8 cellular contexts compared by ENCODE assay signal in the genomic region with DNA sequence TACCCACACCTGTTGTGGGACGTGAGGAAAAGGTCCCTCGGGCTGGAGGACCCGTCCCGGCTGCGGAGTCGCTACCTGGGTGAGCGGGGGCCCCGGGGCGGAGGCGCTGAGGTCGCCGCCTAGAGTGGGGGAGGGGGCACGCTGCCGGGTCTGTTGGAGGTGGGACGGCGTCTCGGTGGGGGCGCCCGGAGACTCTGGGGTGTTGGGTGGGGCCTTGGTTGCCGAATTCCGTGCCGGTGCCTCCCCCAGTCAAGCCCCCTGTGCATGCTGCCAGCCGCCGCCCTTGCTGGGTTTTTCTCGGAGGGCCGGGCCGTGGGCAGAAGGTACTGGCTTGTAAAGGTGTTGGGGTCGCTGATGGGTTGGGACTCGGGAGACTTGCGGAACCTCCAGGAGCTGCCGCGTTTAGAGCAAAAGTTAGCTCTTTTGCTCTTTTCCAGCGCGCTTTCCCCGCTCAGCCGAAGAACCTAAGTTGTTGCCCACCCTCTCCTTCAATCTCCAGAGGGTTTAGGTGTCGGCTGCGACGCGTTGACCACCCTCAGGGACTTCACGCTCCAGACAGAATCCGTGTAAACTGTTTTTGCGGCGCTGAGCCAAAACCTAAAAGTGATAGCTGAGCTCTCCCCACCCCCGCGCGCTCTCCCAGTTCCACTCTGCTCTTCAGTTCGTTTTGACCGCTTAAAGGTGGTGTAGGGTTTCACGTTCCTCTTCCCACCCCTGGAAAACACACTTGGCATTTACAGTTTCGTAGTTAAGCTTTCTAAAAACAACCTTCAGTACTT. TPM values are rescaled to one million over a fixed set of nuclear protein-coding genes. Genes with fewer than 3 reads are reported as not detected.
A peak's percentile ranks its signal among the peaks of the same experiment; 100 is the strongest.
DNase-seq lines count a peak whose midpoint lies in the region; ATAC-seq, FAIRE-seq and TF ChIP-seq lines count a peak whose summit lies in the region.

TSS of gene MPC2 (minus strand) at position 143 of the 779 bp plus-strand sequence. CDS start 1,231 bp downstream, outside the sequence.

- H3K9me3 ChIP-seq in Caco-2 (no peaks in the 10 kb centered on the region), KOPT-K1 (ENCODE audit: insufficient read depth, low read length, poor library complexity, severe bottlenecking) (no peaks in the 10 kb centered on the region), neutrophil (no peaks in the 10 kb centered on the region)

- TF ChIP-seq CTCF in Caco-2 (IDR thresholded peaks at IDR 0.05; ENCODE audit: insufficient read depth in 1 of 2, low read depth in 1 of 2, low read length in 1 of 2, severe bottlenecking in 1 of 2, unreplicated experiment in 1 of 2): no peak
- TF ChIP-seq CTCF in neutrophil (IDR thresholded peaks at IDR 0.05): no peak

- peak within 1 kb of the TSS; percentile 66 for H3K4me3 ChIP-seq in Caco-2 (ENCODE audit: low read depth, low read length)
- peak within 1 kb of the TSS; percentile 92 to 96 for H3K4me3 ChIP-seq in neutrophil (ENCODE audit: low read depth in 1 of 2, low read length in 1 of 2)

- peak within 1 kb of the TSS; percentile 82 for H3K4me3 Mint-ChIP-seq in Caco-2 (ENCODE audit: unreplicated experiment)

- no TSS peak for BruUV-seq in Caco-2 (replicated peaks; lab: Mats Ljungman, UMichigan)

- no peaks in the 10 kb centered on the region for H3K27me3 Mint-ChIP-seq in Caco-2 (ENCODE audit: insufficient read depth, unreplicated experiment)

- H3K4me1 ChIP-seq in Caco-2 (peaks cover 15% of the 10 kb centered on the region; the same call in 1 of the 2 replicates), neutrophil (ENCODE audit: control insufficient read depth in 1 of 2, insufficient read depth in 1 of 2, low read depth in 1 of 2, low read length in 1 of 2) (peaks cover 31 to 37% of the 10 kb centered on the region in 2 experiments)

- DNase-seq in Caco-2: peak; percentile 74 to 79
- peak; percentile 66 for DNase-seq in activated naive CD4-positive, alpha-beta T cell treated with Interleukin-2 at 50 U/mL for 16 hours
- peak; percentile 34 to 43 for DNase-seq in frontal cortex (ENCODE audit: low spot score in 2 of 2)
- DNase-seq in substantia nigra (lab: John Stamatoyannopoulos, UW): peak in 41 of 49 donors; percentile 10 to 71 (median 46)

- intact Hi-C loops in Caco-2 (cut with micrococcal nuclease; ENCODE audit: unreplicated experiment): loop anchor here (1.0 to 10.0 kb wide), 5 partner anchors 10 to 716 kb away; partner anchors contain the start of gene POU2F1

- H3K27ac Mint-ChIP-seq in Caco-2 (ENCODE audit: unreplicated experiment): peak within 1 kb of the TSS; percentile 86

- H3K4me1 Mint-ChIP-seq in Caco-2 (ENCODE audit: low read depth, unreplicated experiment): peaks cover 6% of the 10 kb centered on the region

- H3K27me3 ChIP-seq in Caco-2 (replicated peaks; ENCODE audit: control insufficient read depth, insufficient read depth, low read length) (no peaks in the 10 kb centered on the region), neutrophil (no peaks in the 10 kb centered on the region)

- peak within 1 kb of the TSS; percentile 94 for H3K27ac ChIP-seq in KOPT-K1 (ENCODE audit: low read depth, low read length, poor library complexity, severe bottlenecking)
- H3K27ac ChIP-seq in neutrophil: peak within 1 kb of the TSS; percentile 95
- H3K27ac ChIP-seq in substantia nigra (ENCODE audit: low read depth, low read length, poor library complexity, severe bottlenecking): peak within 1 kb of the TSS; percentile 98

- CTCF ChIA-PET in Caco-2 (lab: Charles Lee): interaction anchor here (0.6 to 3.4 kb wide), 5 partner anchors 9 to 717 kb away, joined by 3 to 15 read pairs (median 6); partner anchors contain the start of gene POU2F1

- H3K36me3 ChIP-seq in Caco-2 (ENCODE audit: control insufficient read depth, insufficient read depth, low read length): 0 out of 2 replicates have a peak, but pooled peaks cover 1% of the 10 kb centered on the region
- H3K36me3 ChIP-seq in KOPT-K1 (ENCODE audit: insufficient read depth, low read length): no peaks in the 10 kb centered on the region
- H3K36me3 ChIP-seq in neutrophil: no peaks in the 10 kb centered on the region

- H3K36me3 Mint-ChIP-seq in Caco-2 (ENCODE audit: insufficient read depth, unreplicated experiment): peaks cover 20% of the 10 kb centered on the region

- peak; percentile 10; the same call in 1 of the 2 replicates for TF ChIP-seq POLR2A in Raji (IDR thresholded peaks at IDR 0.05; ENCODE audit: insufficient read depth, low read depth, low read length)

- FAIRE-seq in frontal cortex (lab: Jason Lieb, UNC): no peak

- POLR2A ChIA-PET in Caco-2 (lab: Charles Lee): interaction anchor here (0.6 to 1.9 kb wide), 7 partner anchors 9 to 289 kb away, joined by 3 to 19 read pairs (median 4); partner anchors contain the start of gene SFT2D2

- ATAC-seq in GM21528 (IDR thresholded peaks at IDR 0.05; ENCODE audit: low FRiP score, unreplicated experiment): peak; percentile 8

- H3K9me3 Mint-ChIP-seq in Caco-2 (ENCODE audit: unreplicated experiment): no peaks in the 10 kb centered on the region

RNA-seq across cellular contexts. Expression of gene MPC2, which starts in this region (rescaled TPM):
- 159 and 169 TPM in 2 replicates for total RNA-seq in Caco-2 (2022)
- 62.8 TPM for total RNA-seq in frontal cortex

Comparison
In these comparisons a context has a peak if more than half of its experiments do, and no peak if none do; other contexts are left out.
1. Peak in every context shown above with its lines: DNase-seq, ATAC-seq, H3K4me3 ChIP-seq and H3K27ac ChIP-seq.